ENCODE assay signal across 9 cellular contexts in the genomic region with DNA sequence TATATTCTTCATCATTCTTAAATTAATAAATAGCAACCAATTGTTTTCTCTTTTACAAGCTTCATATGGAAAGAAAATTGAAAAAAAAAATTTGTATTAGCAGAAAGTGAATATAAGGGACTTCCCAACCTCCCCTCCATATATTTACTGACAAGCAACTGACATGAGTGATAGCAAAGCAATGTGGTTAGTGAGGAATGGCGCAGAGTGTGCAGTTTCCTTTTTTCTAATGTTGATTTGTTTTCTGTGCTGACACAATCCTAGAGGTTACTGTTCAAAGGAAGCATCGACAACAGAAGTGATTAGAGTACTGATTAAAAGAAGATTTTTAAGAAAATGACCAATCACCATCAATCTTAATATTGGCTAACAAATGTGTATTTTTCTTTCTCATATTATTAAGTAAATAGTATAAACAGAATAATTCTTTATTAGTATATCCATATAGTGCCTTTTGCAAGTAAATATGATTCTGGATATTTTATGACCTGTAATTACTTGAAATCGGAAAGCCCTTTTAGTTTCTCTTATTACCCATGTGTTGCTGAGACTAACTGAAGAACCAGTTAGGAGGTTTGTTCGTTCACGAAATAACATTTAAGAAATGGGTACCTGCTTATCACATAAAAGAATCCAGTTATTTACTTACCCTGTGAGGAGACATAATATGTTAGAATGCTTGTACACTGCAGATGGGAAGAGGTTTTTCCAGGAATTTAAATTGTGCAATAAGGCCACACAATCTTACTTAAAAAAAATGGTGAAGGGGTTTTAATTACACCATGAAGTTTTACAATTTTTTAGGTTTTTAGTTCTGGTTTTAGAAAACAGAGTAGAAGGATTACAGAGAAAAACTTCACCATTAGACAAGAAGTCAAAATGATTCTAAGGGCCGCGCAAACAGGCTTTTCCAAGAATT. TPM values are rescaled to one million over a fixed set of nuclear protein-coding genes. Genes with fewer than 3 reads are reported as not detected.
DNase-seq lines count a peak whose midpoint lies in the region; ATAC-seq, FAIRE-seq and TF ChIP-seq lines count a peak whose summit lies in the region.
"Had no signal": no experiment of that assay in that cellular context is flagged by ENCODE, and none has a peak within 500 bp of the region (broad histone marks: within the 10 kb centered on the region; RNA-seq: fewer than 3 reads in every experiment).

No MANE protein-coding gene starts in this region.

- no peaks in the 10 kb centered on the region for H3K9me3 Mint-ChIP-seq in stimulated activated naive CD8-positive, alpha-beta T cell treated with anti-CD3 and anti-CD28 coated beads, Interleukin-15, Interleukin-2, amounts not matched to agents 100 ng/mL and 50 ng/mL, for 24 hours
- H3K9me3 Mint-ChIP-seq in activated T-helper 1 cell treated with anti-CD3 and anti-CD28 coated beads, Interleukin-12 subunit alpha, Interleukin-12 subunit beta, Interleukin-2, Interleukin-4 antibody, amounts not matched to agents 30 ng/mL and 10 ng/mL and 1 ng/mL, durations not matched to agents 14 hours and 24 hours and 36 hours, result no peaks in the 10 kb centered on the region

- no peaks in the 10 kb centered on the region for H3K36me3 ChIP-seq in thoracic aorta

- peak overlapping the region; percentile 99 for H3K27ac Mint-ChIP-seq in stimulated activated naive CD8-positive, alpha-beta T cell treated with anti-CD3 and anti-CD28 coated beads, Interleukin-15, Interleukin-2, amounts not matched to agents 100 ng/mL and 50 ng/mL, for 24 hours
- peak overlapping the region; percentile 99 for H3K27ac Mint-ChIP-seq in activated T-helper 1 cell treated with anti-CD3 and anti-CD28 coated beads, Interleukin-12 subunit alpha, Interleukin-12 subunit beta, Interleukin-2, Interleukin-4 antibody, amounts not matched to agents 30 ng/mL and 10 ng/mL and 1 ng/mL, durations not matched to agents 14 hours and 24 hours and 36 hours

- no peaks in the 10 kb centered on the region for H3K9me3 ChIP-seq in thoracic aorta

- intact Hi-C loops in activated T-helper 1 cell treated with anti-CD3 and anti-CD28 coated beads, Interleukin-12 subunit alpha, Interleukin-12 subunit beta, Interleukin-2, Interleukin-4 antibody, amounts not matched to agents 30 ng/mL and 10 ng/mL and 1 ng/mL, durations not matched to agents 14 hours and 24 hours and 36 hours (cut with micrococcal nuclease), result loop anchor here (1.0 to 5.0 kb wide), 4 partner anchors 157 to 1481 kb away; a partner anchor contains a TSS

- H3K4me1 ChIP-seq in thoracic aorta (ENCODE audit: control insufficient read depth in 1 of 2, low read depth in 2 of 2), result peaks cover 0 to 15% of the 10 kb centered on the region in 2 donors

- peak overlapping the region; percentile 97 for H3K4me3 Mint-ChIP-seq in stimulated activated naive CD8-positive, alpha-beta T cell treated with anti-CD3 and anti-CD28 coated beads, Interleukin-15, Interleukin-2, amounts not matched to agents 100 ng/mL and 50 ng/mL, for 24 hours
- H3K4me3 Mint-ChIP-seq in activated T-helper 1 cell treated with anti-CD3 and anti-CD28 coated beads, Interleukin-12 subunit alpha, Interleukin-12 subunit beta, Interleukin-2, Interleukin-4 antibody, amounts not matched to agents 30 ng/mL and 10 ng/mL and 1 ng/mL, durations not matched to agents 14 hours and 24 hours and 36 hours, result peak overlapping the region; percentile 99

- no peaks in the 10 kb centered on the region for H3K27me3 Mint-ChIP-seq in stimulated activated naive CD8-positive, alpha-beta T cell treated with anti-CD3 and anti-CD28 coated beads, Interleukin-15, Interleukin-2, amounts not matched to agents 100 ng/mL and 50 ng/mL, for 24 hours
- no peaks in the 10 kb centered on the region for H3K27me3 Mint-ChIP-seq in activated T-helper 1 cell treated with anti-CD3 and anti-CD28 coated beads, Interleukin-12 subunit alpha, Interleukin-12 subunit beta, Interleukin-2, Interleukin-4 antibody, amounts not matched to agents 30 ng/mL and 10 ng/mL and 1 ng/mL, durations not matched to agents 14 hours and 24 hours and 36 hours (ENCODE audit: insufficient read depth)

- peak; percentile 24 for FAIRE-seq in islet of Langerhans (lab: Jason Lieb, UNC)
- FAIRE-seq: GM18507 had no signal

- peak overlapping the region in 1 of 2 donors; percentile 73 for H3K27ac ChIP-seq in thoracic aorta

- no peak for DNase-seq in stimulated activated naive CD8-positive, alpha-beta T cell treated with anti-CD3 and anti-CD28 coated beads, Interleukin-15, Interleukin-2, amounts not matched to agents 100 U/mL and 50 U/mL, for 24 hours
- DNase-seq in activated T-helper 1 cell treated with anti-CD3 and anti-CD28 coated beads, Interleukin-12 subunit alpha, Interleukin-12 subunit beta, Interleukin-2, Interleukin-4 antibody, amounts not matched to agents 30 ng/mL and 10 ng/mL and 1 ng/mL, durations not matched to agents 14 hours and 24 hours and 36 hours (ENCODE audit: low spot score), result no peak
- DNase-seq in thoracic aorta (ENCODE audit: low spot score), result no peak
- no peak for DNase-seq in ureter (ENCODE audit: low spot score)
- DNase-seq in hypothalamus (lab: John Stamatoyannopoulos, UW), result no peak
- DNase-seq in erythroblast (lab: John Stamatoyannopoulos, UW), result no peak

- TF ChIP-seq CTCF in thoracic aorta (IDR thresholded peaks at IDR 0.05), result no peak

- peak overlapping the region; percentile 94 for H3K4me3 ChIP-seq in thoracic aorta

- peaks cover 31% of the 10 kb centered on the region for H3K36me3 Mint-ChIP-seq in stimulated activated naive CD8-positive, alpha-beta T cell treated with anti-CD3 and anti-CD28 coated beads, Interleukin-15, Interleukin-2, amounts not matched to agents 100 ng/mL and 50 ng/mL, for 24 hours (ENCODE audit: low read depth)
- H3K36me3 Mint-ChIP-seq in activated T-helper 1 cell treated with anti-CD3 and anti-CD28 coated beads, Interleukin-12 subunit alpha, Interleukin-12 subunit beta, Interleukin-2, Interleukin-4 antibody, amounts not matched to agents 30 ng/mL and 10 ng/mL and 1 ng/mL, durations not matched to agents 14 hours and 24 hours and 36 hours (ENCODE audit: low read depth), result peaks cover 31% of the 10 kb centered on the region

- TF ChIP-seq POLR2A in erythroblast (IDR thresholded peaks at IDR 0.05; ENCODE audit: low read length), result no peak

- no peaks in the 10 kb centered on the region for H3K27me3 ChIP-seq in thoracic aorta (replicated peaks; ENCODE audit: insufficient read depth)

- no peak for ATAC-seq in stimulated activated naive CD8-positive, alpha-beta T cell treated with anti-CD3 and anti-CD28 coated beads, Interleukin-15, Interleukin-2, amounts not matched to agents 100 U/mL and 50 U/mL, for 24 hours
- ATAC-seq in thoracic aorta (ENCODE audit: insufficient number of reproducible peaks, low FRiP score, low read depth), result no peak

- peaks cover 59% of the 10 kb centered on the region for H3K4me1 Mint-ChIP-seq in stimulated activated naive CD8-positive, alpha-beta T cell treated with anti-CD3 and anti-CD28 coated beads, Interleukin-15, Interleukin-2, amounts not matched to agents 100 ng/mL and 50 ng/mL, for 24 hours (ENCODE audit: low read depth)
- H3K4me1 Mint-ChIP-seq in activated T-helper 1 cell treated with anti-CD3 and anti-CD28 coated beads, Interleukin-12 subunit alpha, Interleukin-12 subunit beta, Interleukin-2, Interleukin-4 antibody, amounts not matched to agents 30 ng/mL and 10 ng/mL and 1 ng/mL, durations not matched to agents 14 hours and 24 hours and 36 hours (ENCODE audit: low read depth), result peaks cover 65% of the 10 kb centered on the region

RNA-seq across cellular contexts. Expression of a gene that starts 1.4 kb away (rescaled TPM):
- 57.3 and 61.0 TPM in 2 replicates for total RNA-seq in activated T-helper 1 cell treated with anti-CD3 and anti-CD28 coated beads, Interleukin-12 subunit alpha, Interleukin-12 subunit beta, Interleukin-2, Interleukin-4 antibody, amounts not matched to agents 30 ng/mL and 10 ng/mL and 1 ng/mL, durations not matched to agents 14 hours and 24 hours and 36 hours
- total RNA-seq in thoracic aorta (10 to 100 TPM; 13.8 to 45.9 TPM), ureter (10.3 TPM)
